In the genomic region with DNA sequence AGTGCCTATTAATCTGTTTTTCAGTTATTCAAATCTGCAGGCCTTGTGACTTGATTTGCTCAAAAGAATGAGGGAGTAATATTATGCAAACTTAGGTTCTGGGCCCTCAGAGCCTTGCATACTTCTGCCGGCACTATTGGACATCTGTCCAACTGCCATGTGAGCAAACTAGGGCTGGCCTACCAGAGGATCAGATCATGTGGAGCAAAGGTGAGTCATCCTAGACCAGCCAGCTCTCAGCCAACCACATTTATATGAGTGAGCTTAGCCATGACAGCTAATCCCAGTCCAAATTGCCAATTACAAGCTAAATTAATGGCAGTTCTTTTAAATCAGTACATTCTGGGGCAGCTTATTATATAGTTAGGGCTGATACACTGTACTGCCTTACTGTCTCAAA, we compare ENCODE assay signal across 17 cellular contexts.
DNase-seq lines count a peak whose midpoint lies in the region; ATAC-seq and TF ChIP-seq lines count a peak whose summit lies in the region.
"Had no signal": no experiment of that assay in that cellular context is flagged by ENCODE, and none has a peak within 500 bp of the region (broad histone marks: within the 10 kb centered on the region; RNA-seq: fewer than 3 reads in every experiment).

No MANE protein-coding gene starts in this region.

- ATAC-seq in activated T-cell treated with anti-CD3 and anti-CD28 coated beads, Interleukin-2, amount 50 U/mL, for 4 hours = no peak
- no peak for ATAC-seq in HG02588 (IDR thresholded peaks at IDR 0.05; ENCODE audit: unreplicated experiment)
- ATAC-seq in GM18511 (IDR thresholded peaks at IDR 0.05; ENCODE audit: unreplicated experiment) = no peak
- ATAC-seq: activated CD8-positive, alpha-beta T cell treated with anti-CD3 and anti-CD28 coated beads, Interleukin-2, amount 10 ng/mL, durations not matched to agents 7 days and 5 days; heart left ventricle; left lung had no signal

- H3K4me1 ChIP-seq in mammary epithelial cell (ENCODE audit: insufficient read depth, low read length) (no peaks in the 10 kb centered on the region), neutrophil (ENCODE audit: control insufficient read depth in 1 of 2, insufficient read depth in 1 of 2, low read depth in 1 of 2, low read length in 1 of 2) (peaks cover 0 to 17% of the 10 kb centered on the region in 2 experiments)
- H3K4me1 ChIP-seq: colonic mucosa, heart left ventricle, left lung, tibial artery had no signal

- CTCF ChIA-PET in mammary epithelial cell (lab: Charles Lee; ENCODE audit: low non-redundant PET) = no interaction called here

- peaks cover 12% of the 10 kb centered on the region for H3K27me3 Mint-ChIP-seq in activated T-cell treated with anti-CD3 and anti-CD28 coated beads, Interleukin-2, amount 50 U/mL, for 4 hours (ENCODE audit: low read depth)

- H3K4me3 ChIP-seq in MG63 = no peak overlapping the region
- H3K4me3 ChIP-seq in mammary epithelial cell (replicated peaks in 1 of 3; ENCODE audit: insufficient read depth in 1 of 3, low read depth in 2 of 3, low read length in 3 of 3) = no peak overlapping the region
- no peak overlapping the region for H3K4me3 ChIP-seq in neutrophil (ENCODE audit: low read depth in 1 of 2, low read length in 1 of 2)
- H3K4me3 ChIP-seq: colonic mucosa, heart left ventricle, left lung, tibial artery had no signal

- H4K20me1 ChIP-seq in mammary epithelial cell (ENCODE audit: insufficient read depth, low read length) = no peaks in the 10 kb centered on the region

- BruUV-seq in mammary epithelial cell (replicated peaks; lab: Mats Ljungman, UMichigan) = no TSS peak

- H3K79me2 ChIP-seq in mammary epithelial cell (ENCODE audit: insufficient read depth, low read length) = no peaks in the 10 kb centered on the region

- dilution Hi-C loops in mammary epithelial cell (cut with HindIII; ENCODE audit: low sequenced_read_pairs) = no loop called here

- DNase-seq in EH (ENCODE audit: low read depth) (peak; percentile 53), MG63 (peak; percentile 23), mammary epithelial cell (peak; percentile 42), GM19238 (ENCODE audit: insufficient read length, low spot score) (no peak)
- DNase-seq in activated T-cell treated with anti-CD3 and anti-CD28 coated beads, Interleukin-2, amount 50 U/mL, for 4 hours = no peak
- DNase-seq: activated CD8-positive, alpha-beta T cell treated with anti-CD3 and anti-CD28 coated beads, Interleukin-2, amount 10 ng/mL, durations not matched to agents 7 days and 5 days; activated naive CD4-positive, alpha-beta T cell treated with anti-CD3 and anti-CD28 coated beads for 36 hours; colonic mucosa; heart left ventricle; Kasumi-1; left lung; T-helper 9 cell; tibial artery had no signal

- H3K4me2 ChIP-seq in mammary epithelial cell (ENCODE audit: insufficient read depth, low read depth, low read length) = no peak overlapping the region

- no peaks in the 10 kb centered on the region for H3K9me3 Mint-ChIP-seq in activated T-cell treated with anti-CD3 and anti-CD28 coated beads, Interleukin-2, amount 50 U/mL, for 4 hours
- H3K9me3 Mint-ChIP-seq: activated naive CD4-positive, alpha-beta T cell treated with anti-CD3 and anti-CD28 coated beads for 36 hours had no signal

- H2AFZ ChIP-seq in mammary epithelial cell (ENCODE audit: low read depth, low read length) = no peak overlapping the region

- no peak overlapping the region for H3K9ac ChIP-seq in mammary epithelial cell (ENCODE audit: insufficient read depth, low read length)

- H3K9me3 ChIP-seq in MG63 = no peaks in the 10 kb centered on the region
- H3K9me3 ChIP-seq in mammary epithelial cell (replicated peaks; ENCODE audit: insufficient read depth, low read length) = peaks cover 4% of the 10 kb centered on the region
- H3K9me3 ChIP-seq in neutrophil = no peaks in the 10 kb centered on the region
- H3K9me3 ChIP-seq: colonic mucosa, heart left ventricle, left lung, tibial artery had no signal

- 93% methylated on average over 1 of the region's 1 CpG for WGBS in mammary epithelial cell (ENCODE audit: low coverage, missing lambda C conversion rate)

- H3K27me3 ChIP-seq in MG63 (no peaks in the 10 kb centered on the region), mammary epithelial cell (ENCODE audit: insufficient read depth, low read length) (no peaks in the 10 kb centered on the region), neutrophil (no peaks in the 10 kb centered on the region)
- H3K27me3 ChIP-seq: colonic mucosa, heart left ventricle, left lung, tibial artery had no signal

- intact Hi-C loops in mammary epithelial cell (cut with micrococcal nuclease) = no loop called here

- no peak overlapping the region for H3K27ac ChIP-seq in mammary epithelial cell (ENCODE audit: insufficient read depth, low read depth, low read length)
- H3K27ac ChIP-seq in neutrophil = peak overlapping the region; percentile 39
- H3K27ac ChIP-seq: colonic mucosa, heart left ventricle, left lung, tibial artery had no signal

- H3K4me1 Mint-ChIP-seq in activated T-cell treated with anti-CD3 and anti-CD28 coated beads, Interleukin-2, amount 50 U/mL, for 4 hours (ENCODE audit: low read depth) = no peaks in the 10 kb centered on the region
- H3K4me1 Mint-ChIP-seq: neural crest cell had no signal

- TF ChIP-seq CTCF in mammary epithelial cell (conservative IDR thresholded peaks at IDR 0.05 in 1 of 2, IDR thresholded peaks at IDR 0.05 in 1 of 2; ENCODE audit: extremely low read depth in 1 of 2, insufficient read depth in 1 of 2, low read depth in 1 of 2, low read length in 2 of 2) (no peak), neutrophil (IDR thresholded peaks at IDR 0.05) (no peak)

- in situ Hi-C loops in mammary epithelial cell (cut with MboI; ENCODE audit: low sequenced_read_pairs in 2 of 2) = no loop called here

- H3K36me3 ChIP-seq in MG63 = no peaks in the 10 kb centered on the region
- H3K36me3 ChIP-seq in mammary epithelial cell (ENCODE audit: insufficient read depth, low read length) = no peaks in the 10 kb centered on the region
- H3K36me3 ChIP-seq in neutrophil = no peaks in the 10 kb centered on the region

- H3K4me3 Mint-ChIP-seq in activated T-cell treated with anti-CD3 and anti-CD28 coated beads, Interleukin-2, amount 50 U/mL, for 4 hours = no peak overlapping the region
- H3K4me3 Mint-ChIP-seq: activated CD8-positive, alpha-beta T cell treated with anti-CD3 and anti-CD28 coated beads, Interleukin-2, amount 10 ng/mL, durations not matched to agents 7 days and 5 days; activated naive CD4-positive, alpha-beta T cell treated with anti-CD3 and anti-CD28 coated beads for 36 hours; neural crest cell had no signal

- peaks cover 12% of the 10 kb centered on the region for H3K36me3 Mint-ChIP-seq in activated T-cell treated with anti-CD3 and anti-CD28 coated beads, Interleukin-2, amount 50 U/mL, for 4 hours (ENCODE audit: insufficient read depth)

Comparison
In these comparisons a context has a peak if more than half of its experiments do, and no peak if none do; other contexts are left out.
1. DNase-seq: peak in EH (single experiment), MG63 (single experiment) and mammary epithelial cell (single experiment); none in GM19238 (single experiment) and activated T-cell treated with anti-CD3 and anti-CD28 coated beads, Interleukin-2, amount 50 U/mL, for 4 hours (single experiment).